Comparison of ENCODE assay signal across 23 cellular contexts in genomic region chr4:37478151-37478550, GRCh38.
DNase-seq lines count a peak whose midpoint lies in the region; ATAC-seq, FAIRE-seq and TF ChIP-seq lines count a peak whose summit lies in the region.
"Had no signal": no experiment of that assay in that cellular context is flagged by ENCODE, and none has a peak within 500 bp of the region (broad histone marks: within the 10 kb centered on the region; RNA-seq: fewer than 3 reads in every experiment).

No MANE protein-coding gene starts in this region.

- H3K4me2 ChIP-seq in HepG2 (ENCODE audit: low read depth, low read length), result no peak overlapping the region
- H3K4me2 ChIP-seq: BLaER1 had no signal

- H3K4me1 Mint-ChIP-seq in Calu3 (ENCODE audit: low read depth, unreplicated experiment), result peaks cover 75% of the 10 kb centered on the region

- CTCF ChIA-PET in Calu3 (lab: Charles Lee), result interaction anchor here (1.0 kb wide), 1 partner anchor 8 kb away, joined by 4 read pairs; no protein-coding TSS in a partner anchor
- CTCF ChIA-PET in HepG2 (lab: Yijun Ruan, JAX; ENCODE audit: low intra/inter-chr PET ratio, low total read pairs), result no interaction called here

- H2AFZ ChIP-seq in HepG2 (ENCODE audit: low read length), result no peak overlapping the region
- H2AFZ ChIP-seq: GM23248 had no signal

- H4K20me1 ChIP-seq in HepG2 (ENCODE audit: insufficient read depth, low read length), result no peaks in the 10 kb centered on the region
- H4K20me1 ChIP-seq: BLaER1 had no signal

- 28 to 33% methylated on average over 6 of the region's 6 CpGs for whole genome bisulfite sequencing in body of pancreas, 2 donors
- WGBS in stomach, 5 donors, result 25 to 60% (median 48%) methylated on average over 6 of the region's 6 CpGs
- WGBS in HepG2 (ENCODE audit: low lambda C conversion rate), result 56% methylated on average over 6 of the region's 6 CpGs

- H3K9me3 ChIP-seq in body of pancreas (no peaks in the 10 kb centered on the region), stomach (no peaks in the 10 kb centered on the region), HepG2 (ENCODE audit: low read length) (no peaks in the 10 kb centered on the region)
- H3K9me3 ChIP-seq: BLaER1 had no signal

- in situ Hi-C loops in HepG2 (cut with HindIII; ENCODE audit: extremely low pct_ligation_motif_present, low pct_unique_long_range_greater_than_20kb), result no loop called here

- peaks cover 77% of the 10 kb centered on the region for H3K4me1 ChIP-seq in body of pancreas
- H3K4me1 ChIP-seq in stomach, result peaks cover 0 to 21% (median 7%) of the 10 kb centered on the region in 4 donors
- H3K4me1 ChIP-seq in HepG2 (ENCODE audit: insufficient read depth, low read length), result no peaks in the 10 kb centered on the region
- H3K4me1 ChIP-seq: BLaER1 had no signal

- H3K27me3 Mint-ChIP-seq in Calu3 (ENCODE audit: unreplicated experiment), result no peaks in the 10 kb centered on the region

- DNase-seq in Calu3 (no peak), body of pancreas (peak in 2 of 4 donors; percentile 31 to 61), mucosa of gallbladder (ENCODE audit: low spot score) (peak; percentile 44), stomach (peak; percentile 64), HuH-7.5 (ENCODE audit: low spot score) (no peak), HepG2 (ENCODE audit: low spot score) (no peak)
- DNase-seq: CD4-positive, CD25-positive, alpha-beta regulatory T cell; CD8-positive, alpha-beta T cell; DMS53; DMS79 treated with DMSO at 0.1 percent for 48 hours; GF-D8; GM23248; H7; HCEC 1CT had no signal

- FAIRE-seq in HepG2 (lab: Jason Lieb, UNC), result no peak
- FAIRE-seq: A204.1, GM12891, GM18507, H1 had no signal

- intact Hi-C loops in Calu3 (cut with micrococcal nuclease; ENCODE audit: unreplicated experiment) (no loop called here), body of pancreas (cut with DNase I) (no loop called here), stomach (cut with DNase I; ENCODE audit: low total_unique reads) (no loop called here), HepG2 (cut with micrococcal nuclease; ENCODE audit: unreplicated experiment) (no loop called here)

- no peak for TF ChIP-seq EP300 in stomach (IDR thresholded peaks at IDR 0.05)
- no peak for TF ChIP-seq EP300 in HepG2 (IDR thresholded peaks at IDR 0.05; ENCODE audit: low read depth in 2 of 2, low read length in 2 of 2)
- TF ChIP-seq EP300 in HepG2 (CRISPR knock-in tag; IDR thresholded peaks at IDR 0.05; ENCODE audit: borderline replicate concordance), result no peak

- no peak for TF ChIP-seq RAD21 in HepG2 (CRISPR knock-in tag; IDR thresholded peaks at IDR 0.05)

- H3K27me3 ChIP-seq in body of pancreas, result no peaks in the 10 kb centered on the region
- H3K27me3 ChIP-seq in stomach, result no peaks in the 10 kb centered on the region
- no peaks in the 10 kb centered on the region for H3K27me3 ChIP-seq in HepG2 (ENCODE audit: control insufficient read depth in 1 of 2, insufficient read depth in 2 of 2, low read length in 2 of 2)
- H3K27me3 ChIP-seq: BLaER1 had no signal

- H3K27ac Mint-ChIP-seq in Calu3 (ENCODE audit: unreplicated experiment), result peak overlapping the region; percentile 63
- H3K27ac Mint-ChIP-seq: B cell; CD8-positive, alpha-beta T cell had no signal

- H3K36me3 Mint-ChIP-seq in Calu3 (ENCODE audit: insufficient read depth, unreplicated experiment), result peaks cover 29% of the 10 kb centered on the region
- H3K36me3 Mint-ChIP-seq: CD4-positive, CD25-positive, alpha-beta regulatory T cell; CD8-positive, alpha-beta T cell had no signal

- H3K9ac ChIP-seq in HepG2 (ENCODE audit: insufficient read depth, low read depth, low read length), result no peak overlapping the region
- H3K9ac ChIP-seq: BLaER1, GM23248 had no signal

- H3K27ac ChIP-seq in body of pancreas (peak overlapping the region in 2 of 4 donors; percentile 0 to 47), stomach (peak overlapping the region in 4 of 5 donors; percentile 3 to 56 (median 30)), HepG2 (ENCODE audit: extremely low read length, insufficient read depth, low read length) (no peak overlapping the region)
- H3K27ac ChIP-seq: BLaER1, C4-2B, GM23248 had no signal

- H3K79me2 ChIP-seq in HepG2 (ENCODE audit: insufficient read depth, low read length), result no peaks in the 10 kb centered on the region

- H3K36me3 ChIP-seq in body of pancreas (replicated peaks in 1 of 2; ENCODE audit: insufficient read depth in 1 of 2, low read depth in 2 of 2), result no peaks in the 10 kb centered on the region
- no peaks in the 10 kb centered on the region for H3K36me3 ChIP-seq in stomach
- no peaks in the 10 kb centered on the region for H3K36me3 ChIP-seq in HepG2 (replicated peaks in 1 of 2; ENCODE audit: control insufficient read depth in 1 of 2, insufficient read depth in 2 of 2, low read length in 2 of 2)
- H3K36me3 ChIP-seq: BLaER1 had no signal

- TF ChIP-seq POLR2A in body of pancreas (IDR thresholded peaks at IDR 0.05), result no peak
- no peak for TF ChIP-seq POLR2A in stomach (IDR thresholded peaks at IDR 0.05)
- TF ChIP-seq POLR2A in HepG2 (IDR thresholded peaks at IDR 0.05; ENCODE audit: insufficient read depth in 1 of 2, low read depth in 2 of 2, low read length in 2 of 2), result no peak

- TF ChIP-seq CTCF in Calu3 (IDR thresholded peaks at IDR 0.05; ENCODE audit: unreplicated experiment) (no peak), body of pancreas (IDR thresholded peaks at IDR 0.05) (no peak), stomach (IDR thresholded peaks at IDR 0.05) (no peak), HepG2 (CRISPR knock-in tag; IDR thresholded peaks at IDR 0.05) (no peak)

- ATAC-seq in body of pancreas (peak; percentile 45), GM19452 (IDR thresholded peaks at IDR 0.05; ENCODE audit: unreplicated experiment) (no peak), HepG2 (no peak)
- ATAC-seq in activated CD4-positive, CD25-positive, alpha-beta regulatory T cell treated with anti-CD3 and anti-CD28 coated beads, Interleukin-2, amount 50 U/mL, for 24 hours, result no peak
- ATAC-seq: CD8-positive, alpha-beta T cell had no signal

- H3K9me3 Mint-ChIP-seq in Calu3 (ENCODE audit: low read depth, unreplicated experiment), result peaks cover 4% of the 10 kb centered on the region
- H3K9me3 Mint-ChIP-seq: CD8-positive, alpha-beta T cell had no signal

- peak overlapping the region; percentile 2 for H3K4me3 Mint-ChIP-seq in Calu3 (ENCODE audit: low read depth, unreplicated experiment)
- H3K4me3 Mint-ChIP-seq: B cell; CD4-positive, CD25-positive, alpha-beta regulatory T cell; CD8-positive, alpha-beta T cell had no signal

- H3K4me3 ChIP-seq in body of pancreas (no peak overlapping the region), stomach (peak overlapping the region in 1 of 4 donors; percentile 8), HepG2 (replicated peaks in 1 of 3; ENCODE audit: insufficient read depth in 1 of 3, low read depth in 2 of 3, low read length in 3 of 3) (no peak overlapping the region)
- H3K4me3 ChIP-seq: BLaER1, GM23248 had no signal

- POLR2A ChIA-PET in HepG2 (lab: Yijun Ruan, JAX), result no interaction called here

- no TSS peak for BruUV-seq in Calu3 (replicated peaks; lab: Mats Ljungman, UMichigan)
- BruUV-seq in HepG2 (replicated peaks; lab: Mats Ljungman, UMichigan), result no TSS peak

TF ChIP-seq in HepG2, 621 proteins besides CTCF, POLR2A, EP300 and RAD21 (continues in another document):
- no peak for TF ChIP-seq JUND (CRISPR knock-in tag; IDR thresholded peaks at IDR 0.05)
- TF ChIP-seq NPAS2 (CRISPR knock-in tag; IDR thresholded peaks at IDR 0.05; ENCODE audit: borderline replicate concordance), result no peak
- TF ChIP-seq TFAP4 (IDR thresholded peaks at IDR 0.05; ENCODE audit: borderline replicate concordance, low read depth), result no peak
- TF ChIP-seq REXO4 (CRISPR knock-in tag; IDR thresholded peaks at IDR 0.05; ENCODE audit: borderline replicate concordance), result no peak
- no peak for TF ChIP-seq ZNF563 (CRISPR knock-in tag; IDR thresholded peaks at IDR 0.05)
- no peak for TF ChIP-seq ZNF781 (CRISPR knock-in tag; IDR thresholded peaks at IDR 0.05; ENCODE audit: borderline replicate concordance, not compliant biosample characterization)
- TF ChIP-seq ZNF720 (CRISPR knock-in tag; IDR thresholded peaks at IDR 0.05), result no peak
- TF ChIP-seq NKX3-1 (CRISPR knock-in tag; IDR thresholded peaks at IDR 0.05), result no peak
- no peak for TF ChIP-seq RARG (CRISPR knock-in tag; IDR thresholded peaks at IDR 0.05; ENCODE audit: low read depth)
- TF ChIP-seq ZMAT5 (CRISPR knock-in tag; IDR thresholded peaks at IDR 0.05; ENCODE audit: borderline replicate concordance, low read depth), result no peak
- no peak for TF ChIP-seq SRSF4 (IDR thresholded peaks at IDR 0.05; ENCODE audit: low read depth, low read length, poor library complexity, severe bottlenecking)

Comparison
In these comparisons a context has a peak if more than half of its experiments do, and no peak if none do; other contexts are left out.
1. DNase-seq: peak in mucosa of gallbladder (single experiment) and stomach (single experiment); none in Calu3 (single experiment), HuH-7.5 (single experiment) and HepG2 (single experiment).